In the genomic region with DNA sequence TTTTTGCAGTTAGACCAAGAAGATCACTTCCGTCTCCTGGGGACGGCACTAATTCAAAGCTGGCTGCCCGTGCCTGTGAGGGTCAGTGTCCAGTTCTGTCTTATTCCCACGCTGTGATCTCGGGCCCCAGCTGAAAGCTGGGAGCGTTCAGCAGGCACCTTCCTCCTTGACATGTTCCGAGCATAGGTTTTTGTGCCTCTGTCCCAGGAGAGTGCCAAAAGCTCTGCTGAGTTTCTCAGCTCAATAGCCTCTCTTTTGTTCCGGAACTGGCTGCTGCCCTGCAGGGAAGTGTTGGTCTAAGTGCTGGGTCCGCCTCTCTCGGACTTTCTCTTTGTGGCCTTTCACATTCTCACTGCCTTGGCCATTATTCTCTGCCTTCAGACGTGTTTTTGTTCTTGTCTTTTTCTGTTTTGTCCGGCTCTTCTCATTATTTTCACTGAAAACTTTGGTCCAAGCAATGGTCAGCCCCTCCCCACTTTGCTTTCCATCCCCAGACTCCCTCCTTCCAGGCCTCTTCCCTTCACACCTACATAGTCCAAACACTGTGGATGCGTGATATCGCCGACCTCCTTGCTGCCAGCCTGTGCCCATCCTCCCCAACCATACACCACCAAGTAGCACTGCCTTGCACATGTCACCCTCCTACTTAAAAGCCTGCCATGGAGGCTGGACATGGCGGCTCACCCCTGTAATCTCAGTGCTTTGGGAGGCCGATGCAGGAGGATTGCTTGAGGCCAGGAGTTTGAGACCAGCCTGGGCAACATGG, we compare ENCODE assay signal across 17 cellular contexts.
DNase-seq lines count a peak whose midpoint lies in the region; ATAC-seq and TF ChIP-seq lines count a peak whose summit lies in the region.
"Had no signal": no experiment of that assay in that cellular context is flagged by ENCODE, and none has a peak within 500 bp of the region (broad histone marks: within the 10 kb centered on the region; RNA-seq: fewer than 3 reads in every experiment).

No MANE protein-coding gene starts in this region.

- TF ChIP-seq CTCF in neural crest cell (conservative IDR thresholded peaks at IDR 0.05) (no peak), upper lobe of right lung (IDR thresholded peaks at IDR 0.05) (no peak)

- H3K36me3 ChIP-seq in upper lobe of right lung: no peaks in the 10 kb centered on the region
- H3K36me3 ChIP-seq: BLaER1, SJSA1 had no signal

- no peak overlapping the region for H3K4me3 ChIP-seq in upper lobe of right lung
- H3K4me3 ChIP-seq: BLaER1, SJSA1 had no signal

- intact Hi-C loops in upper lobe of right lung (cut with DNase I): no loop called here

- no peaks in the 10 kb centered on the region for H3K9me3 Mint-ChIP-seq in activated naive CD4-positive, alpha-beta T cell treated with anti-CD3 and anti-CD28 coated beads, Interleukin-2, amount 10 ng/mL, durations not matched to agents 7 days and 5 days
- H3K9me3 Mint-ChIP-seq in neural crest cell: no peaks in the 10 kb centered on the region
- no peaks in the 10 kb centered on the region for H3K9me3 Mint-ChIP-seq in activated CD8-positive, alpha-beta memory T cell treated with anti-CD3 and anti-CD28 coated beads, Interleukin-2, amount 10 ng/mL, durations not matched to agents 7 days and 5 days (ENCODE audit: low read depth)
- H3K9me3 Mint-ChIP-seq: activated naive CD8-positive, alpha-beta T cell treated with anti-CD3 and anti-CD28 coated beads, Interleukin-2, amount 10 ng/mL, durations not matched to agents 7 days and 5 days had no signal

- ATAC-seq in upper lobe of right lung: peak; percentile 39
- no peak for ATAC-seq in activated CD8-positive, alpha-beta memory T cell treated with anti-CD3 and anti-CD28 coated beads, Interleukin-2, amount 10 ng/mL, durations not matched to agents 7 days and 5 days
- ATAC-seq in GM19455 (IDR thresholded peaks at IDR 0.05; ENCODE audit: unreplicated experiment): no peak
- no peak for ATAC-seq in HG02840 (IDR thresholded peaks at IDR 0.05; ENCODE audit: low FRiP score, unreplicated experiment)
- ATAC-seq: activated CD8-positive, alpha-beta T cell treated with anti-CD3 and anti-CD28 coated beads, Interleukin-2, amount 10 ng/mL, durations not matched to agents 7 days and 5 days had no signal

- H3K36me3 Mint-ChIP-seq in activated naive CD4-positive, alpha-beta T cell treated with anti-CD3 and anti-CD28 coated beads, Interleukin-2, amount 10 ng/mL, durations not matched to agents 7 days and 5 days: no peaks in the 10 kb centered on the region
- no peaks in the 10 kb centered on the region for H3K36me3 Mint-ChIP-seq in neural crest cell (ENCODE audit: low read depth)
- H3K36me3 Mint-ChIP-seq in activated CD8-positive, alpha-beta memory T cell treated with anti-CD3 and anti-CD28 coated beads, Interleukin-2, amount 10 ng/mL, durations not matched to agents 7 days and 5 days: no peaks in the 10 kb centered on the region
- H3K36me3 Mint-ChIP-seq: activated naive CD8-positive, alpha-beta T cell treated with anti-CD3 and anti-CD28 coated beads, Interleukin-2, amount 10 ng/mL, durations not matched to agents 7 days and 5 days had no signal

- H3K4me1 ChIP-seq in upper lobe of right lung: no peaks in the 10 kb centered on the region
- H3K4me1 ChIP-seq: BLaER1 had no signal

- DNase-seq in activated naive CD4-positive, alpha-beta T cell treated with anti-CD3 and anti-CD28 coated beads, Interleukin-2, amount 10 ng/mL, durations not matched to agents 7 days and 5 days: no peak
- no peak for DNase-seq in activated naive CD4-positive, alpha-beta T cell (lab: John Stamatoyannopoulos, UW)
- DNase-seq in globus pallidus (ENCODE audit: low spot score): peak; percentile 68
- peak; percentile 34 for DNase-seq in neural crest cell (ENCODE audit: low read depth, low spot score)
- no peak for DNase-seq in upper lobe of right lung
- no peak for DNase-seq in activated CD8-positive, alpha-beta memory T cell treated with anti-CD3 and anti-CD28 coated beads, Interleukin-2, amount 10 ng/mL, durations not matched to agents 7 days and 5 days
- DNase-seq: activated CD8-positive, alpha-beta T cell treated with anti-CD3 and anti-CD28 coated beads, Interleukin-2, amount 10 ng/mL, durations not matched to agents 7 days and 5 days; activated naive CD8-positive, alpha-beta T cell treated with anti-CD3 and anti-CD28 coated beads, Interleukin-2, amount 10 ng/mL, durations not matched to agents 7 days and 5 days; activated T-cell treated with anti-CD3 and anti-CD28 coated beads, Interleukin-2, amount 50 U/mL, for 48 hours; NCI-H146; stimulated activated CD4-positive, alpha-beta T cell treated with anti-CD3 and anti-CD28 coated beads, Interleukin-2, amount 100 ng/mL, for 24 hours; T-helper 9 cell had no signal

- no peaks in the 10 kb centered on the region for H3K27me3 ChIP-seq in upper lobe of right lung
- H3K27me3 ChIP-seq: BLaER1, SJSA1 had no signal

- peaks cover 17% of the 10 kb centered on the region for H3K27me3 Mint-ChIP-seq in activated naive CD4-positive, alpha-beta T cell treated with anti-CD3 and anti-CD28 coated beads, Interleukin-2, amount 10 ng/mL, durations not matched to agents 7 days and 5 days
- H3K27me3 Mint-ChIP-seq in neural crest cell (ENCODE audit: low read depth): peaks cover 9% of the 10 kb centered on the region
- peaks cover 9% of the 10 kb centered on the region for H3K27me3 Mint-ChIP-seq in activated CD8-positive, alpha-beta memory T cell treated with anti-CD3 and anti-CD28 coated beads, Interleukin-2, amount 10 ng/mL, durations not matched to agents 7 days and 5 days
- H3K27me3 Mint-ChIP-seq: activated naive CD8-positive, alpha-beta T cell treated with anti-CD3 and anti-CD28 coated beads, Interleukin-2, amount 10 ng/mL, durations not matched to agents 7 days and 5 days had no signal

- no peaks in the 10 kb centered on the region for H3K4me1 Mint-ChIP-seq in activated naive CD4-positive, alpha-beta T cell treated with anti-CD3 and anti-CD28 coated beads, Interleukin-2, amount 10 ng/mL, durations not matched to agents 7 days and 5 days
- peaks cover 39% of the 10 kb centered on the region for H3K4me1 Mint-ChIP-seq in neural crest cell
- H3K4me1 Mint-ChIP-seq in activated CD8-positive, alpha-beta memory T cell treated with anti-CD3 and anti-CD28 coated beads, Interleukin-2, amount 10 ng/mL, durations not matched to agents 7 days and 5 days: no peaks in the 10 kb centered on the region

- no peaks in the 10 kb centered on the region for H3K9me3 ChIP-seq in upper lobe of right lung
- H3K9me3 ChIP-seq: BLaER1, SJSA1 had no signal

- CTCF ChIA-PET in activated naive CD4-positive, alpha-beta T cell treated with anti-CD3 and anti-CD28 coated beads, Interleukin-2, amount 10 ng/mL, durations not matched to agents 7 days and 5 days (lab: Charles Lee): no interaction called here
- CTCF ChIA-PET in activated CD8-positive, alpha-beta memory T cell treated with anti-CD3 and anti-CD28 coated beads, Interleukin-2, amount 10 ng/mL, durations not matched to agents 7 days and 5 days (lab: Charles Lee): no interaction called here

- H3K4me3 Mint-ChIP-seq in activated naive CD4-positive, alpha-beta T cell treated with anti-CD3 and anti-CD28 coated beads, Interleukin-2, amount 10 ng/mL, durations not matched to agents 7 days and 5 days: no peak overlapping the region
- H3K4me3 Mint-ChIP-seq in neural crest cell: peak overlapping the region; percentile 48
- H3K4me3 Mint-ChIP-seq in activated CD8-positive, alpha-beta memory T cell treated with anti-CD3 and anti-CD28 coated beads, Interleukin-2, amount 10 ng/mL, durations not matched to agents 7 days and 5 days: no peak overlapping the region
- H3K4me3 Mint-ChIP-seq: activated CD8-positive, alpha-beta T cell treated with anti-CD3 and anti-CD28 coated beads, Interleukin-2, amount 10 ng/mL, durations not matched to agents 7 days and 5 days; activated naive CD8-positive, alpha-beta T cell treated with anti-CD3 and anti-CD28 coated beads, Interleukin-2, amount 10 ng/mL, durations not matched to agents 7 days and 5 days had no signal

- H3K27ac ChIP-seq in upper lobe of right lung: peak overlapping the region; percentile 68
- H3K27ac ChIP-seq: 22Rv1, BLaER1, SJSA1 had no signal

- H3K27ac Mint-ChIP-seq in activated naive CD4-positive, alpha-beta T cell treated with anti-CD3 and anti-CD28 coated beads, Interleukin-2, amount 10 ng/mL, durations not matched to agents 7 days and 5 days: peak overlapping the region; percentile 73
- H3K27ac Mint-ChIP-seq in neural crest cell (ENCODE audit: unreplicated experiment): peak overlapping the region; percentile 90
- no peak overlapping the region for H3K27ac Mint-ChIP-seq in activated CD8-positive, alpha-beta memory T cell treated with anti-CD3 and anti-CD28 coated beads, Interleukin-2, amount 10 ng/mL, durations not matched to agents 7 days and 5 days
- H3K27ac Mint-ChIP-seq: activated CD8-positive, alpha-beta T cell treated with anti-CD3 and anti-CD28 coated beads, Interleukin-2, amount 10 ng/mL, durations not matched to agents 7 days and 5 days; activated naive CD8-positive, alpha-beta T cell treated with anti-CD3 and anti-CD28 coated beads, Interleukin-2, amount 10 ng/mL, durations not matched to agents 7 days and 5 days had no signal

Comparison
In these comparisons a context has a peak if more than half of its experiments do, and no peak if none do; other contexts are left out.
1. DNase-seq: peak in globus pallidus (single experiment) and neural crest cell (single experiment); none in activated naive CD4-positive, alpha-beta T cell treated with anti-CD3 and anti-CD28 coated beads, Interleukin-2, amount 10 ng/mL, durations not matched to agents 7 days and 5 days (single experiment), activated naive CD4-positive, alpha-beta T cell (0 of 4), upper lobe of right lung (single experiment) and activated CD8-positive, alpha-beta memory T cell treated with anti-CD3 and anti-CD28 coated beads, Interleukin-2, amount 10 ng/mL, durations not matched to agents 7 days and 5 days (single experiment).